ENCODE assay signal across 29 cellular contexts in the genomic region with DNA sequence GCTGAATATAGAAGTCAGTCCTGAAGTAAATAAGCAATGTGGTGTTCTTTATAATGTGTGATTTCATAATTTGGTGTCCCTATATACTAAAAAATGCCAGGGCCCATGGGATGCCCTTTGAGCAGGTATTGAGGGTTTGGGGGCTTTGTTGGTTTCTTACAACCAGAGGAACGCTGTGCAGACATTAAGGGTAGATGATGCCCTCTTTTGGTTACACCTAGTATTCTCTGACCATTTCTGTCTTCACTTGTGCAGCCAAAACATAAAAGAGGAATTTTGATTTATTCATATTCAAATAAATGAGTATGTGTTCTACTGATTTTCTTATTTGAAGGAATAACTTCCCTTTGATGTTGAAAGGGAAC. TPM values are rescaled to one million over a fixed set of nuclear protein-coding genes. Genes with fewer than 3 reads are reported as not detected.
DNase-seq lines count a peak whose midpoint lies in the region; ATAC-seq, FAIRE-seq and TF ChIP-seq lines count a peak whose summit lies in the region.
"Had no signal": no experiment of that assay in that cellular context is flagged by ENCODE, and none has a peak within 500 bp of the region (broad histone marks: within the 10 kb centered on the region; RNA-seq: fewer than 3 reads in every experiment).

No MANE protein-coding gene starts in this region.

- H3K9ac ChIP-seq in SK-N-SH: no peak overlapping the region

- WGBS in SK-N-SH (ENCODE audit: low lambda C conversion rate): 41% methylated on average over 1 of the region's 1 CpG
- 60 to 79% (median 74%) methylated on average over 1 of the region's 1 CpG for WGBS in psoas muscle, 3 donors

- FAIRE-seq in RCC 7860 (lab: Jason Lieb, UNC): no peak
- FAIRE-seq: A549, GM19239, H54 had no signal

- no peaks in the 10 kb centered on the region for H3K79me2 ChIP-seq in SK-N-SH (ENCODE audit: insufficient read depth)

- H3K9me3 Mint-ChIP-seq in nephron: peaks cover 2% of the 10 kb centered on the region
- peaks cover 1% of the 10 kb centered on the region for H3K9me3 Mint-ChIP-seq in activated T-helper 1 cell treated with anti-CD3 and anti-CD28 coated beads, Interleukin-12 subunit alpha, Interleukin-12 subunit beta, Interleukin-2, Interleukin-4 antibody, amounts not matched to agents 30 ng/mL and 10 ng/mL and 1 ng/mL, durations not matched to agents 14 hours and 24 hours and 36 hours

- H3K9me2 ChIP-seq in SK-N-SH: no peaks in the 10 kb centered on the region

- no peak for ATAC-seq in SK-N-SH treated with all-trans-retinoic acid at 6 μM for 48 hours
- no peak for ATAC-seq in psoas muscle
- ATAC-seq: A549 had no signal

- H3F3A ChIP-seq in SK-N-SH (replicated peaks; ENCODE audit: insufficient read depth): no peaks in the 10 kb centered on the region

- peak overlapping the region in 2 of 3 experiments; percentile 88 to 92 for H3K4me3 Mint-ChIP-seq in nephron
- H3K4me3 Mint-ChIP-seq in activated T-helper 1 cell treated with anti-CD3 and anti-CD28 coated beads, Interleukin-12 subunit alpha, Interleukin-12 subunit beta, Interleukin-2, Interleukin-4 antibody, amounts not matched to agents 30 ng/mL and 10 ng/mL and 1 ng/mL, durations not matched to agents 14 hours and 24 hours and 36 hours: no peak overlapping the region
- H3K4me3 Mint-ChIP-seq: CD8-positive, alpha-beta memory T cell had no signal

- peaks cover 8 to 21% of the 10 kb centered on the region in 2 experiments; a peak in 3 of 4 replicates for H3K4me1 ChIP-seq in SK-N-SH (ENCODE audit: control insufficient read depth in 1 of 2, insufficient read depth in 2 of 2, low read depth in 1 of 2, low read length in 1 of 2)
- no peaks in the 10 kb centered on the region for H3K4me1 ChIP-seq in psoas muscle

- H3K4me3 ChIP-seq in SK-N-SH (ENCODE audit: low read depth in 2 of 2, low read length in 1 of 2): no peak overlapping the region
- H3K4me3 ChIP-seq in psoas muscle: peak overlapping the region; percentile 76
- H3K4me3 ChIP-seq: A549, PC-9 had no signal

- intact Hi-C loops in psoas muscle (cut with DNase I): loop anchor here in 1 of 2 donors (5.0 kb wide), 1 partner anchor 40 kb away; no protein-coding TSS in a partner anchor
- intact Hi-C loops in activated T-helper 1 cell treated with anti-CD3 and anti-CD28 coated beads, Interleukin-12 subunit alpha, Interleukin-12 subunit beta, Interleukin-2, Interleukin-4 antibody, amounts not matched to agents 30 ng/mL and 10 ng/mL and 1 ng/mL, durations not matched to agents 14 hours and 24 hours and 36 hours (cut with micrococcal nuclease): no loop called here

- H2AFZ ChIP-seq in SK-N-SH (ENCODE audit: low read depth): no peak overlapping the region
- H2AFZ ChIP-seq: PC-9 had no signal

- POLR2A ChIA-PET in SK-N-SH (lab: Yijun Ruan, JAX): no interaction called here

- no peak for TF ChIP-seq EP300 in SK-N-SH (IDR thresholded peaks at IDR 0.05; ENCODE audit: borderline replicate concordance in 1 of 2, low read depth in 1 of 2, low read length in 1 of 2)

- H3K27me3 Mint-ChIP-seq in nephron (ENCODE audit: low read depth): peaks cover 81% of the 10 kb centered on the region
- H3K27me3 Mint-ChIP-seq in activated T-helper 1 cell treated with anti-CD3 and anti-CD28 coated beads, Interleukin-12 subunit alpha, Interleukin-12 subunit beta, Interleukin-2, Interleukin-4 antibody, amounts not matched to agents 30 ng/mL and 10 ng/mL and 1 ng/mL, durations not matched to agents 14 hours and 24 hours and 36 hours (ENCODE audit: insufficient read depth): peaks cover 59% of the 10 kb centered on the region

- H3K27ac Mint-ChIP-seq in nephron: peak overlapping the region in 1 of 3 experiments; percentile 39
- no peak overlapping the region for H3K27ac Mint-ChIP-seq in activated T-helper 1 cell treated with anti-CD3 and anti-CD28 coated beads, Interleukin-12 subunit alpha, Interleukin-12 subunit beta, Interleukin-2, Interleukin-4 antibody, amounts not matched to agents 30 ng/mL and 10 ng/mL and 1 ng/mL, durations not matched to agents 14 hours and 24 hours and 36 hours
- H3K27ac Mint-ChIP-seq: CD8-positive, alpha-beta memory T cell had no signal

- no peak overlapping the region for H3K27ac ChIP-seq in SK-N-SH (ENCODE audit: low read depth in 2 of 2, low read length in 1 of 2)
- peak overlapping the region; percentile 74 for H3K27ac ChIP-seq in psoas muscle
- H3K27ac ChIP-seq: A549, C4-2B, PC-9 had no signal

- peak; percentile 47 for TF ChIP-seq RAD21 in SK-N-SH (IDR thresholded peaks at IDR 0.05; ENCODE audit: low read length)

- no peak overlapping the region for H3K4me2 ChIP-seq in SK-N-SH
- H3K4me2 ChIP-seq: A549, PC-9 had no signal

- H4K20me1 ChIP-seq in SK-N-SH (ENCODE audit: insufficient read depth): no peaks in the 10 kb centered on the region

- no peaks in the 10 kb centered on the region for H3K36me3 Mint-ChIP-seq in nephron (ENCODE audit: low read depth)
- no peaks in the 10 kb centered on the region for H3K36me3 Mint-ChIP-seq in activated T-helper 1 cell treated with anti-CD3 and anti-CD28 coated beads, Interleukin-12 subunit alpha, Interleukin-12 subunit beta, Interleukin-2, Interleukin-4 antibody, amounts not matched to agents 30 ng/mL and 10 ng/mL and 1 ng/mL, durations not matched to agents 14 hours and 24 hours and 36 hours (ENCODE audit: low read depth)
- H3K36me3 Mint-ChIP-seq: CD8-positive, alpha-beta memory T cell had no signal

- peaks cover 0 to 1% of the 10 kb centered on the region in 2 experiments for H3K36me3 ChIP-seq in SK-N-SH (replicated peaks in 1 of 2; ENCODE audit: control insufficient read depth in 1 of 2, insufficient read depth in 2 of 2, low read length in 1 of 2)
- no peaks in the 10 kb centered on the region for H3K36me3 ChIP-seq in psoas muscle (ENCODE audit: insufficient read depth in 1 of 2, low read depth in 1 of 2)

- H3K9me3 ChIP-seq in SK-N-SH (no peaks in the 10 kb centered on the region), psoas muscle (no peaks in the 10 kb centered on the region)

- H3K27me3 ChIP-seq in SK-N-SH (ENCODE audit: insufficient read depth) (peaks cover 30% of the 10 kb centered on the region), psoas muscle (ENCODE audit: insufficient read depth in 3 of 3, low read length in 2 of 3) (peaks cover 0 to 24% (median 0%) of the 10 kb centered on the region in 3 donors)

- CTCF ChIA-PET in SK-N-SH (lab: Yijun Ruan, JAX): interaction anchor here (0.8 to 3.4 kb wide), 10 partner anchors 12 to 1803 kb away, joined by 3 to 13 read pairs (median 4); no protein-coding TSS in a partner anchor

- H3K4me1 Mint-ChIP-seq in nephron: peaks cover 26% of the 10 kb centered on the region
- H3K4me1 Mint-ChIP-seq in activated T-helper 1 cell treated with anti-CD3 and anti-CD28 coated beads, Interleukin-12 subunit alpha, Interleukin-12 subunit beta, Interleukin-2, Interleukin-4 antibody, amounts not matched to agents 30 ng/mL and 10 ng/mL and 1 ng/mL, durations not matched to agents 14 hours and 24 hours and 36 hours (ENCODE audit: low read depth): peaks cover 18% of the 10 kb centered on the region

- DNase-seq in SK-N-SH (no peak), NCI-H69 (lab: John Stamatoyannopoulos, UW) (peak; percentile 11), psoas muscle (no peak), RCC 7860 (ENCODE audit: low spot score) (no peak)
- no peak for DNase-seq in activated T-helper 1 cell treated with anti-CD3 and anti-CD28 coated beads, Interleukin-12 subunit alpha, Interleukin-12 subunit beta, Interleukin-2, Interleukin-4 antibody, amounts not matched to agents 30 ng/mL and 10 ng/mL and 1 ng/mL, durations not matched to agents 14 hours and 24 hours and 36 hours (ENCODE audit: low spot score)
- DNase-seq in effector CD8-positive, alpha-beta T cell (lab: John Stamatoyannopoulos, UW): no peak
- DNase-seq: CD8-positive, alpha-beta memory T cell; DMS153; DND-41; Karpas-422; MV-4-11; NCI-H1105; NCI-H1694; NCI-H2029 treated with DMSO at 0.1 percent for 48 hours; NCI-H2227 treated with DMSO at 0.1 percent for 48 hours; NCI-H526 treated with DMSO at 0.1 percent for 48 hours; NK-92 treated with Interleukin-12 subunit alpha and Interleukin-12 subunit beta, amount 100 ng/mL, for 24 hours; PC-9; Right ventricle myocardium superior; RPMI8226 had no signal

- no peak for TF ChIP-seq CTCF in SK-N-SH (IDR thresholded peaks at IDR 0.05)
- no peak for TF ChIP-seq CTCF in nephron (IDR thresholded peaks at IDR 0.05; ENCODE audit: unreplicated experiment in 3 of 3)
- no peak for TF ChIP-seq CTCF in psoas muscle (IDR thresholded peaks at IDR 0.05)

TF ChIP-seq in SK-N-SH, 30 proteins besides CTCF, POLR2A, EP300 and RAD21 (continues in another document):
- TF ChIP-seq NFIC (IDR thresholded peaks at IDR 0.05; ENCODE audit: borderline replicate concordance) (no peak), MAX (IDR thresholded peaks at IDR 0.05; ENCODE audit: low read depth) (no peak)

TF ChIP-seq in SK-N-SH treated with all-trans-retinoic acid at 6 μM for 48 hours, 23 proteins besides CTCF, POLR2A, EP300 and RAD21 (continues in another document):
- TF ChIP-seq, protein P1, sequence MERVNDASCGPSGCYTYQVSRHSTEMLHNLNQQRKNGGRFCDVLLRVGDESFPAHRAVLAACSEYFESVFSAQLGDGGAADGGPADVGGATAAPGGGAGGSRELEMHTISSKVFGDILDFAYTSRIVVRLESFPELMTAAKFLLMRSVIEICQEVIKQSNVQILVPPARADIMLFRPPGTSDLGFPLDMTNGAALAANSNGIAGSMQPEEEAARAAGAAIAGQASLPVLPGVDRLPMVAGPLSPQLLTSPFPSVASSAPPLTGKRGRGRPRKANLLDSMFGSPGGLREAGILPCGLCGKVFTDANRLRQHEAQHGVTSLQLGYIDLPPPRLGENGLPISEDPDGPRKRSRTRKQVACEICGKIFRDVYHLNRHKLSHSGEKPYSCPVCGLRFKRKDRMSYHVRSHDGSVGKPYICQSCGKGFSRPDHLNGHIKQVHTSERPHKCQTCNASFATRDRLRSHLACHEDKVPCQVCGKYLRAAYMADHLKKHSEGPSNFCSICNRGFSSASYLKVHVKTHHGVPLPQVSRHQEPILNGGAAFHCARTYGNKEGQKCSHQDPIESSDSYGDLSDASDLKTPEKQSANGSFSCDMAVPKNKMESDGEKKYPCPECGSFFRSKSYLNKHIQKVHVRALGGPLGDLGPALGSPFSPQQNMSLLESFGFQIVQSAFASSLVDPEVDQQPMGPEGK (CRISPR knock-in tag; IDR thresholded peaks at IDR 0.05; ENCODE audit: borderline replicate concordance): no peak
- TF ChIP-seq ARNTL (CRISPR knock-in tag; IDR thresholded peaks at IDR 0.05; ENCODE audit: borderline replicate concordance, low read depth): no peak
- no peak for TF ChIP-seq CSDC2 (CRISPR knock-in tag; IDR thresholded peaks at IDR 0.05)
- TF ChIP-seq ISL1 (CRISPR knock-in tag; IDR thresholded peaks at IDR 0.05): no peak
- TF ChIP-seq OSR1 (CRISPR knock-in tag; IDR thresholded peaks at IDR 0.05): no peak
- no peak for TF ChIP-seq SNAI2 (CRISPR knock-in tag; IDR thresholded peaks at IDR 0.05)

RNA-seq across cellular contexts. Expression of gene LGR5, which starts 3.0 kb away (rescaled TPM):
- polyA plus RNA-seq in SK-N-SH (2012; rRNA removed) (1.4 and 5.6 TPM in 2 replicates), psoas muscle (10 to 100 TPM in 1 of 3 donors, 1 to 10 TPM in 1, under 1 TPM in 1; 0.04 to 19.5 (median 8.7) TPM)
- 4.3 and 5.8 TPM in 2 replicates for polyA plus RNA-seq in SK-N-SH (2012; cell fraction: cytosol; rRNA removed)
- polyA plus RNA-seq in SK-N-SH (2012; cell fraction: nucleus; rRNA removed): 6.3 and 6.5 TPM in 2 replicates
- total RNA-seq in psoas muscle: 1 to 10 TPM; 1.7 to 6.4 (median 4.8) TPM
- not detected in 2 replicates for total RNA-seq in activated T-helper 1 cell treated with anti-CD3 and anti-CD28 coated beads, Interleukin-12 subunit alpha, Interleukin-12 subunit beta, Interleukin-2, Interleukin-4 antibody, amounts not matched to agents 30 ng/mL and 10 ng/mL and 1 ng/mL, durations not matched to agents 14 hours and 24 hours and 36 hours
- total RNA-seq: CD8-positive, alpha-beta memory T cell; NCI-H460; PC-9; Right ventricle myocardium superior; SK-MEL-5; T-helper 1 cell treated with Interleukin-12 subunit alpha and Interleukin-12 subunit beta and Interleukin-4 antibody, amounts not matched to agents 30 ng/mL and 1 ng/mL, for 36 hours had no signal
- polyA plus RNA-seq: A549; CD8-positive, alpha-beta memory T cell had no signal
